13 cellular contexts compared by ENCODE assay signal in the genomic region with DNA sequence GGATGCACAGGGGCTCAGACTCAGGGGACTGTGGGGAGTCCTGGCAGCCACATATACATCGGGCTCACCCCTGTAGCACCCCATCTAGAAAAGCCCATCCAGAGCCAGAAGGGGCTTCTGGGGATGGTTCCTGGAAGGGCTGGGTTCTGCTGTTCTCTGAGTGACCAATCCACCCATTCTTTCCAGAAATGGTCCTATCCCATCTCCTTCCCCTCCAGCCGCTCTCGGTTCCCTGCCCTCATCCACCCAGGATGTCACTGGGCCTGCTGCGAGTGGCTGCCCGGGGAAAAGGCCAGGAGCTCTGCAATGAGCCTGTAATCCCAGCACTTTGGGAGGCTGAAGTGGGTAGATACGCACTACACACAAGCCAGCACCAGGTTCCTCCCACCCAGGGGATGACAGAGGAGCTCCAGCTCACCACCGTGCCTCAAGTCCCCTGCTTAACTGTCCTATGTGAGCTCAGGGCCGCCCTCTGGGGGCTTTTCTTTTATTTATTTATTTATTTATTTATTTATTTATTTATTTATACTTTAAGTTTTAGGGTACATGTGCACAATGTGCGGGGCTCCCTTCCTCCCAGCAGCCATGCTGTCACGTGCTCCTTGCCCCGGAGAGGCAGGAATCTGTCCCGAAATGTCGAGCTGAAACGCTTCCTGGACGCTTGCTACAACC. TPM values are rescaled to one million over a fixed set of nuclear protein-coding genes. Genes with fewer than 3 reads are reported as not detected.
DNase-seq lines count a peak whose midpoint lies in the region; ATAC-seq and TF ChIP-seq lines count a peak whose summit lies in the region.
"Had no signal": no experiment of that assay in that cellular context is flagged by ENCODE, and none has a peak within 500 bp of the region (broad histone marks: within the 10 kb centered on the region; RNA-seq: fewer than 3 reads in every experiment).

No MANE protein-coding gene starts in this region.

- no peaks in the 10 kb centered on the region for H3K36me3 ChIP-seq in skeletal muscle satellite cell (ENCODE audit: insufficient read depth, low read length)
- H3K36me3 ChIP-seq: left ventricle myocardium inferior, ovary, SJCRH30, stomach had no signal

- DNase-seq in NCI-H524 (lab: John Stamatoyannopoulos, UW) (peak; percentile 19 to 55), NCI-H524 treated with DMSO at 0.1 percent for 48 hours (lab: John Stamatoyannopoulos, UW) (no peak), NB4 (ENCODE audit: low read depth) (peak; percentile 43), dermis blood vessel endothelial cell (peak; percentile 40), HuH-7 (ENCODE audit: low spot score) (no peak), globus pallidus (ENCODE audit: low spot score) (no peak)

- peaks cover 2% of the 10 kb centered on the region for H3K4me1 ChIP-seq in skeletal muscle satellite cell (ENCODE audit: control insufficient read depth, insufficient read depth, low read length)

- peaks cover 40% of the 10 kb centered on the region for H3K27me3 ChIP-seq in skeletal muscle satellite cell (ENCODE audit: control insufficient read depth, insufficient read depth, low read length)
- H3K27me3 ChIP-seq: ovary had no signal

- no peak for TF ChIP-seq CTCF in NB4 (IDR thresholded peaks at IDR 0.05; ENCODE audit: low read depth, low read length)

- peak overlapping the region; percentile 71 for H3K4me2 ChIP-seq in skeletal muscle satellite cell (ENCODE audit: low read length)

- H3K9ac ChIP-seq in skeletal muscle satellite cell (ENCODE audit: low read depth, low read length), result no peak overlapping the region

- TF ChIP-seq POLR2A in NB4 (IDR thresholded peaks at IDR 0.05; ENCODE audit: extremely low read depth, insufficient read length), result no peak

- H3K4me3 ChIP-seq in NB4 (ENCODE audit: low read depth, low read length) (no peak overlapping the region), skeletal muscle satellite cell (ENCODE audit: low read length) (peak overlapping the region; percentile 40)
- H3K4me3 ChIP-seq: left ventricle myocardium inferior, ovary, SJCRH30, stomach had no signal

- no peaks in the 10 kb centered on the region for H3K9me3 ChIP-seq in skeletal muscle satellite cell (replicated peaks; ENCODE audit: low read length)
- H3K9me3 ChIP-seq: left ventricle myocardium inferior, ovary, SJCRH30, stomach had no signal

- no peak for ATAC-seq in esophagus mucosa

RNA-seq across cellular contexts. Expression of a gene that starts 13.6 kb away (rescaled TPM):
- 31.5 and 87.8 TPM in 2 replicates for total RNA-seq in dermis blood vessel endothelial cell
- 40.1 and 40.8 TPM in 2 replicates for total RNA-seq in skeletal muscle satellite cell (2012; rRNA removed)
- total RNA-seq in esophagus mucosa, result 77.1 TPM

RNA-seq across cellular contexts. Expression of a gene that starts 19.6 kb away (rescaled TPM):
- total RNA-seq in dermis blood vessel endothelial cell (not detected in 2 replicates), esophagus mucosa (not detected)
- total RNA-seq in skeletal muscle satellite cell (2012; rRNA removed), result not detected in 2 replicates
- total RNA-seq: A673, left ventricle myocardium inferior, SJCRH30, stomach had no signal

RNA-seq across cellular contexts. Expression of a gene that starts 42.9 kb away (rescaled TPM):
- total RNA-seq in dermis blood vessel endothelial cell (37.6 and 89.4 TPM in 2 replicates), esophagus mucosa (not detected)
- total RNA-seq in skeletal muscle satellite cell (2012; rRNA removed), result under 0.01 and 0.25 TPM in 2 replicates
- total RNA-seq: SJCRH30 had no signal

RNA-seq across cellular contexts. Expression of a gene that starts 44.4 kb away (rescaled TPM):
- total RNA-seq in dermis blood vessel endothelial cell (not detected in 2 replicates), esophagus mucosa (not detected)
- total RNA-seq in skeletal muscle satellite cell (2012; rRNA removed), result under 0.01 TPM in 1 of 2 replicates, not detected in the other
- total RNA-seq: ovary, SJCRH30 had no signal

RNA-seq across cellular contexts. Expression of a gene that starts 58.2 kb away (rescaled TPM):
- total RNA-seq in dermis blood vessel endothelial cell (not detected in 2 replicates), esophagus mucosa (not detected)
- total RNA-seq in skeletal muscle satellite cell (2012; rRNA removed), result not detected in 2 replicates
- total RNA-seq: ovary, SJCRH30 had no signal

Comparison
In these comparisons a context has a peak if more than half of its experiments do, and no peak if none do; other contexts are left out.
1. DNase-seq: peak in NCI-H524 (2 of 2), NB4 (single experiment) and dermis blood vessel endothelial cell (single experiment); none in NCI-H524 treated with DMSO at 0.1 percent for 48 hours (single experiment), HuH-7 (single experiment) and globus pallidus (single experiment).
2. RNA of a gene that starts 42.9 kb away (total RNA-seq): 37.6 to 89.4 TPM in dermis blood vessel endothelial cell; not detected in esophagus mucosa (single experiment); every median in the first group is over 10 times any median in the second.